In the genomic region with DNA sequence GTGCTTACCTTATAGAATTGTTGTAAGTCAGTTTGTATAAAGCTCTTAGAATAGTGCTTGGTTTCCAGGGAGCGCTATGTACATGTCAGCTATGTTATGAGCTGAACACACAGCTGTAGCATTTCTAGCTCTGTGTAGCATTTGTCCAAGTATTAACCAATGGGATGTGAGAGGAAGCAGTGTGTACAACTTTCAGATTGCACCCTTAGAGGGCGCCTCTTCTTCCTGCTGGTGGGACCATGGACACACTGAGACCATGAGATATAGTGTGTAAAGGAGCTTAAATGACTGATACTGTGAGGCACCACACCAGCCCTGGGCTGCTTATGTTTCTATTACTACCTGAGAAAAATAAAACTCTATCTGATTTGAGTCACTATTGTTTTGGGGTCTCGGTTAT, we compare ENCODE assay signal across 27 cellular contexts.
DNase-seq lines count a peak whose midpoint lies in the region; ATAC-seq and TF ChIP-seq lines count a peak whose summit lies in the region.
"Had no signal": no experiment of that assay in that cellular context is flagged by ENCODE, and none has a peak within 500 bp of the region (broad histone marks: within the 10 kb centered on the region; RNA-seq: fewer than 3 reads in every experiment).

No MANE protein-coding gene starts in this region.

- no peaks in the 10 kb centered on the region for H3K79me1 ChIP-seq in trophoblast cell (ENCODE audit: low read length)

- no peak for TF ChIP-seq CTCF in activated CD8-positive, alpha-beta T cell treated with anti-CD3 and anti-CD28 coated beads for 36 hours (IDR thresholded peaks at IDR 0.05)
- TF ChIP-seq CTCF in type B pancreatic cell (conservative IDR thresholded peaks at IDR 0.05), result peak; percentile 21
- TF ChIP-seq CTCF in osteocyte (IDR thresholded peaks at IDR 0.05), result no peak

- H2BK120ac ChIP-seq in trophoblast cell (ENCODE audit: insufficient read depth, low read length, poor library complexity), result no peak overlapping the region

- no peaks in the 10 kb centered on the region for H3K36me3 Mint-ChIP-seq in activated CD8-positive, alpha-beta T cell treated with anti-CD3 and anti-CD28 coated beads for 36 hours (ENCODE audit: low read depth)
- H3K36me3 Mint-ChIP-seq in activated CD8-positive, alpha-beta T cell treated with anti-CD3 and anti-CD28 coated beads, Interleukin-2, amount 10 ng/mL, durations not matched to agents 7 days and 5 days (ENCODE audit: low read depth), result no peaks in the 10 kb centered on the region
- H3K36me3 Mint-ChIP-seq in type B pancreatic cell (no peaks in the 10 kb centered on the region), osteocyte (ENCODE audit: unreplicated experiment) (no peaks in the 10 kb centered on the region)

- no peaks in the 10 kb centered on the region for H3K27me3 ChIP-seq in trophoblast cell (ENCODE audit: insufficient read depth, low read length)

- no peak overlapping the region for H3K27ac ChIP-seq in trophoblast cell (ENCODE audit: low read depth, low read length)
- H3K27ac ChIP-seq: A549, dorsolateral prefrontal cortex, epithelial cell of prostate had no signal

- no peak overlapping the region for H3K4me3 ChIP-seq in trophoblast cell (ENCODE audit: low read depth, low read length)
- H3K4me3 ChIP-seq: A549, dorsolateral prefrontal cortex had no signal

- POLR2A ChIA-PET in activated CD8-positive, alpha-beta T cell treated with anti-CD3 and anti-CD28 coated beads for 36 hours (lab: Charles Lee), result no interaction called here
- POLR2A ChIA-PET in activated CD8-positive, alpha-beta T cell treated with anti-CD3 and anti-CD28 coated beads, Interleukin-2, amount 10 ng/mL, durations not matched to agents 7 days and 5 days (lab: Charles Lee), result no interaction called here

- H4K12ac ChIP-seq in trophoblast cell (ENCODE audit: low read depth, low read length), result no peak overlapping the region

- H3K4me1 ChIP-seq in trophoblast cell (ENCODE audit: control insufficient read depth in 1 of 2, insufficient read depth in 2 of 2, low read length in 2 of 2), result no peaks in the 10 kb centered on the region
- H3K4me1 ChIP-seq: A549 had no signal

- in situ Hi-C loops in SK-MEL-5 (cut with HindIII; ENCODE audit: low pct_unique_long_range_greater_than_20kb, low sequenced_read_pairs), result no loop called here

- no peak overlapping the region for H2AK5ac ChIP-seq in trophoblast cell (ENCODE audit: low read length)

- H3K18ac ChIP-seq in trophoblast cell (ENCODE audit: low read length), result no peak overlapping the region

- no CpG with 5 or more reads among the region's 3 CpGs for WGBS in trophoblast cell (ENCODE audit: extremely low coverage, insufficient coverage, insufficient read length)

- no peak overlapping the region for H3K23ac ChIP-seq in trophoblast cell (ENCODE audit: low read length)

- H3K79me2 ChIP-seq in trophoblast cell (ENCODE audit: control insufficient read depth, insufficient read depth, low read length, poor library complexity), result no peaks in the 10 kb centered on the region

- CTCF ChIA-PET in activated CD8-positive, alpha-beta T cell treated with anti-CD3 and anti-CD28 coated beads for 36 hours (lab: Charles Lee), result no interaction called here
- CTCF ChIA-PET in activated CD8-positive, alpha-beta T cell treated with anti-CD3 and anti-CD28 coated beads, Interleukin-2, amount 10 ng/mL, durations not matched to agents 7 days and 5 days (lab: Charles Lee), result interaction anchor here (0.6 kb wide), 1 partner anchor 1295 kb away, joined by 3 read pairs; no protein-coding TSS in a partner anchor

- H3K14ac ChIP-seq in trophoblast cell (ENCODE audit: low read length), result no peak overlapping the region

- DNase-seq in activated CD8-positive, alpha-beta T cell treated with anti-CD3 and anti-CD28 coated beads for 36 hours, result peak; percentile 3
- no peak for DNase-seq in activated CD8-positive, alpha-beta T cell treated with anti-CD3 and anti-CD28 coated beads, Interleukin-2, amount 10 ng/mL, durations not matched to agents 7 days and 5 days
- peak; percentile 18 for DNase-seq in HT1080 (ENCODE audit: low read depth)
- DNase-seq in SK-MEL-5 (ENCODE audit: low read depth, low spot score), result peak; percentile 30
- DNase-seq in type B pancreatic cell (ENCODE audit: extremely low spot score, unreplicated experiment), result no peak
- no peak for DNase-seq in osteocyte (ENCODE audit: extremely low spot score, unreplicated experiment)
- no peak for DNase-seq in trophoblast cell
- no peak for DNase-seq in hypothalamus (lab: John Stamatoyannopoulos, UW)
- DNase-seq: activated CD8-positive, alpha-beta memory T cell treated with anti-CD3 and anti-CD28 coated beads for 24 hours; activated naive CD4-positive, alpha-beta T cell treated with anti-CD3 and anti-CD28 coated beads for 36 hours; activated T-cell treated with anti-CD3 and anti-CD28 coated beads, Interleukin-2, amount 50 U/mL, for 4 hours; amygdala; C1 segment of cervical spinal cord; central memory CD4-positive, alpha-beta T cell; dorsolateral prefrontal cortex; foreskin melanocyte; hippocampal formation; IMR-90; NCI-H1694; NCI-H2171 treated with DMSO at 0.1 percent for 48 hours; NCI-H526; nucleus accumbens; stimulated activated CD4-positive, alpha-beta T cell treated with anti-CD3 and anti-CD28 coated beads, Interleukin-12 subunit alpha, Interleukin-12 subunit beta, amount 100 ng/mL, for 4 hours had no signal

- H3K36me3 ChIP-seq in trophoblast cell (ENCODE audit: control insufficient read depth in 1 of 2, insufficient read depth in 2 of 2, low read length in 2 of 2), result no peaks in the 10 kb centered on the region

- H3K9ac ChIP-seq in trophoblast cell (ENCODE audit: low read length), result no peak overlapping the region

- no peak overlapping the region for H3K4me2 ChIP-seq in trophoblast cell (ENCODE audit: low read length)
- H3K4me2 ChIP-seq: A549 had no signal

- H3K4me3 Mint-ChIP-seq in activated CD8-positive, alpha-beta T cell treated with anti-CD3 and anti-CD28 coated beads for 36 hours, result no peak overlapping the region
- H3K4me3 Mint-ChIP-seq in activated CD8-positive, alpha-beta T cell treated with anti-CD3 and anti-CD28 coated beads, Interleukin-2, amount 10 ng/mL, durations not matched to agents 7 days and 5 days, result no peak overlapping the region
- H3K4me3 Mint-ChIP-seq in type B pancreatic cell, result no peak overlapping the region
- H3K4me3 Mint-ChIP-seq in osteocyte (ENCODE audit: unreplicated experiment), result no peak overlapping the region
- H3K4me3 Mint-ChIP-seq: activated naive CD4-positive, alpha-beta T cell treated with anti-CD3 and anti-CD28 coated beads for 36 hours; activated T-cell treated with anti-CD3 and anti-CD28 coated beads, Interleukin-2, amount 50 U/mL, for 4 hours; T-helper 2 cell treated with Interferon-gamma antibody and Interleukin-4, amounts not matched to agents 5 μg/mL and 100 μg/mL, for 36 hours had no signal

- H3K27me3 Mint-ChIP-seq in activated CD8-positive, alpha-beta T cell treated with anti-CD3 and anti-CD28 coated beads for 36 hours, result peaks cover 8% of the 10 kb centered on the region
- H3K27me3 Mint-ChIP-seq in activated CD8-positive, alpha-beta T cell treated with anti-CD3 and anti-CD28 coated beads, Interleukin-2, amount 10 ng/mL, durations not matched to agents 7 days and 5 days (ENCODE audit: low read depth), result no peaks in the 10 kb centered on the region
- peaks cover 14% of the 10 kb centered on the region for H3K27me3 Mint-ChIP-seq in type B pancreatic cell
- peaks cover 12% of the 10 kb centered on the region for H3K27me3 Mint-ChIP-seq in osteocyte (ENCODE audit: unreplicated experiment)

- intact Hi-C loops in activated CD8-positive, alpha-beta T cell treated with anti-CD3 and anti-CD28 coated beads for 36 hours (cut with micrococcal nuclease), result no loop called here

- no peak overlapping the region for H2BK12ac ChIP-seq in trophoblast cell (ENCODE audit: low read length)

- no peak overlapping the region for H2BK5ac ChIP-seq in trophoblast cell (ENCODE audit: low read depth, low read length, poor library complexity)

- H3K4me1 Mint-ChIP-seq in activated CD8-positive, alpha-beta T cell treated with anti-CD3 and anti-CD28 coated beads for 36 hours (ENCODE audit: low read depth), result no peaks in the 10 kb centered on the region
- no peaks in the 10 kb centered on the region for H3K4me1 Mint-ChIP-seq in activated CD8-positive, alpha-beta T cell treated with anti-CD3 and anti-CD28 coated beads, Interleukin-2, amount 10 ng/mL, durations not matched to agents 7 days and 5 days (ENCODE audit: low read depth)
- H3K4me1 Mint-ChIP-seq in type B pancreatic cell (ENCODE audit: unreplicated experiment) (peaks cover 26% of the 10 kb centered on the region), osteocyte (ENCODE audit: unreplicated experiment) (no peaks in the 10 kb centered on the region)

- H3K27ac Mint-ChIP-seq in activated CD8-positive, alpha-beta T cell treated with anti-CD3 and anti-CD28 coated beads for 36 hours, result no peak overlapping the region
- H3K27ac Mint-ChIP-seq in activated CD8-positive, alpha-beta T cell treated with anti-CD3 and anti-CD28 coated beads, Interleukin-2, amount 10 ng/mL, durations not matched to agents 7 days and 5 days, result no peak overlapping the region
- H3K27ac Mint-ChIP-seq in type B pancreatic cell (no peak overlapping the region), osteocyte (ENCODE audit: unreplicated experiment) (no peak overlapping the region)
- H3K27ac Mint-ChIP-seq: activated naive CD4-positive, alpha-beta T cell treated with anti-CD3 and anti-CD28 coated beads for 36 hours; T-helper 2 cell treated with Interferon-gamma antibody and Interleukin-4, amounts not matched to agents 5 μg/mL and 100 μg/mL, for 36 hours had no signal

- no peak overlapping the region for H4K8ac ChIP-seq in trophoblast cell (ENCODE audit: low read depth, low read length)

- no peaks in the 10 kb centered on the region for H3K9me3 Mint-ChIP-seq in activated CD8-positive, alpha-beta T cell treated with anti-CD3 and anti-CD28 coated beads for 36 hours
- no peaks in the 10 kb centered on the region for H3K9me3 Mint-ChIP-seq in activated CD8-positive, alpha-beta T cell treated with anti-CD3 and anti-CD28 coated beads, Interleukin-2, amount 10 ng/mL, durations not matched to agents 7 days and 5 days (ENCODE audit: insufficient read depth)
- peaks cover 4% of the 10 kb centered on the region for H3K9me3 Mint-ChIP-seq in type B pancreatic cell
- H3K9me3 Mint-ChIP-seq in osteocyte (ENCODE audit: unreplicated experiment), result peaks cover 8% of the 10 kb centered on the region
- H3K9me3 Mint-ChIP-seq: activated T-cell treated with anti-CD3 and anti-CD28 coated beads, Interleukin-2, amount 50 U/mL, for 4 hours; T-helper 2 cell treated with Interferon-gamma antibody and Interleukin-4, amounts not matched to agents 5 μg/mL and 100 μg/mL, for 36 hours had no signal

- no peak overlapping the region for H2AFZ ChIP-seq in trophoblast cell (ENCODE audit: insufficient read depth, low read length, poor library complexity)

- no peak overlapping the region for H3K4ac ChIP-seq in trophoblast cell (ENCODE audit: low read depth, low read length)

- no peak overlapping the region for H4K91ac ChIP-seq in trophoblast cell (ENCODE audit: low read depth, low read length)

- no peaks in the 10 kb centered on the region for H3K9me3 ChIP-seq in trophoblast cell (ENCODE audit: insufficient read depth, low read depth, low read length)
- H3K9me3 ChIP-seq: A549 had no signal

- ATAC-seq in activated CD8-positive, alpha-beta T cell treated with anti-CD3 and anti-CD28 coated beads for 36 hours, result no peak
- ATAC-seq in activated CD8-positive, alpha-beta T cell treated with anti-CD3 and anti-CD28 coated beads, Interleukin-2, amount 10 ng/mL, durations not matched to agents 7 days and 5 days, result no peak
- ATAC-seq: activated T-cell treated with anti-CD3 and anti-CD28 coated beads, Interleukin-2, amount 50 U/mL, for 4 hours; SK-N-SH treated with all-trans-retinoic acid at 6 μM for 48 hours had no signal

Comparison
In these comparisons a context has a peak if more than half of its experiments do, and no peak if none do; other contexts are left out.
1. DNase-seq: peak in activated CD8-positive, alpha-beta T cell treated with anti-CD3 and anti-CD28 coated beads for 36 hours (single experiment), HT1080 (single experiment) and SK-MEL-5 (single experiment); none in activated CD8-positive, alpha-beta T cell treated with anti-CD3 and anti-CD28 coated beads, Interleukin-2, amount 10 ng/mL, durations not matched to agents 7 days and 5 days (single experiment), type B pancreatic cell (single experiment), osteocyte (single experiment), trophoblast cell (0 of 2) and hypothalamus (0 of 51).